In genomic region chr10:110067960-110068770, GRCh38 we compare ENCODE assay signal across 8 cellular contexts.
DNase-seq lines count a peak whose midpoint lies in the region; ATAC-seq and TF ChIP-seq lines count a peak whose summit lies in the region.

No MANE protein-coding gene starts in this region.

- no peaks in the 10 kb centered on the region for H3K27me3 ChIP-seq in fibroblast of lung (ENCODE audit: control insufficient read depth, insufficient read depth, low read length)

- ATAC-seq in HG03064 (IDR thresholded peaks at IDR 0.05; ENCODE audit: low read depth, unreplicated experiment), result peak; percentile 43
- no peak for ATAC-seq in HG02970 (IDR thresholded peaks at IDR 0.05; ENCODE audit: low FRiP score, unreplicated experiment)

- peak; percentile 27 to 38 for DNase-seq in stimulated activated CD4-positive, alpha-beta T cell treated with anti-CD3 and anti-CD28 coated beads, Interleukin-15, amount 100 ng/mL, for 48 hours (ENCODE audit: low read depth in 2 of 2)
- DNase-seq in stimulated activated CD4-positive, alpha-beta T cell treated with anti-CD3 and anti-CD28 coated beads, Interleukin-2, amount 100 ng/mL, for 48 hours, result no peak
- peak in 3 of 5 donors; percentile 4 to 93 (median 24) for DNase-seq in T-helper 1 cell
- DNase-seq in fibroblast of lung (ENCODE audit: low read depth in 2 of 2), result peak; percentile 34 to 45
- peak in 2 of 3 donors; percentile 26 to 31 for DNase-seq in stimulated activated CD4-positive, alpha-beta T cell treated with anti-CD3 and anti-CD28 coated beads, TNF-alpha, amount 100 ng/mL, for 48 hours (ENCODE audit: low read depth in 3 of 3)
- DNase-seq in head of caudate nucleus, result no peak

- no peaks in the 10 kb centered on the region for H3K36me3 ChIP-seq in fibroblast of lung (ENCODE audit: control insufficient read depth, insufficient read depth, low read length)

- no peak overlapping the region for H3K9ac ChIP-seq in fibroblast of lung (ENCODE audit: insufficient read depth, low read length)

- peaks cover 5% of the 10 kb centered on the region for H3K4me1 ChIP-seq in fibroblast of lung (ENCODE audit: control insufficient read depth, extremely low read depth, insufficient read depth, low read length)

- peaks cover 8% of the 10 kb centered on the region for H3K79me2 ChIP-seq in fibroblast of lung (ENCODE audit: control insufficient read depth, insufficient read depth, low read length)

- H2AFZ ChIP-seq in fibroblast of lung (ENCODE audit: low read length), result no peak overlapping the region

- H3K4me3 ChIP-seq in fibroblast of lung (replicated peaks in 1 of 4; ENCODE audit: control extremely low read depth in 1 of 4, insufficient read depth in 1 of 4, low read depth in 3 of 4, low read length in 4 of 4), result no peak overlapping the region

- TF ChIP-seq CTCF in fibroblast of lung (conservative IDR thresholded peaks at IDR 0.05 in 1 of 2, IDR thresholded peaks at IDR 0.05 in 1 of 2; ENCODE audit: low read depth in 1 of 2, low read length in 2 of 2), result no peak

- H3K4me2 ChIP-seq in fibroblast of lung (ENCODE audit: extremely low read depth, insufficient read depth, low read length), result peak overlapping the region; percentile 20

- intact Hi-C loops in head of caudate nucleus (cut with DNase I), result no loop called here

- H3K9me3 ChIP-seq in fibroblast of lung (ENCODE audit: control insufficient read depth, insufficient read depth, low read depth, low read length), result no peaks in the 10 kb centered on the region

- no peak overlapping the region for H3K27ac ChIP-seq in fibroblast of lung (ENCODE audit: insufficient read depth, low read length)

- no peaks in the 10 kb centered on the region for H4K20me1 ChIP-seq in fibroblast of lung (ENCODE audit: control insufficient read depth, extremely low read depth, insufficient read depth, low read length)

Comparison
In these comparisons a context has a peak if more than half of its experiments do, and no peak if none do; other contexts are left out.
1. DNase-seq: peak in stimulated activated CD4-positive, alpha-beta T cell treated with anti-CD3 and anti-CD28 coated beads, Interleukin-15, amount 100 ng/mL, for 48 hours (2 of 2), T-helper 1 cell (3 of 5), fibroblast of lung (2 of 2) and stimulated activated CD4-positive, alpha-beta T cell treated with anti-CD3 and anti-CD28 coated beads, TNF-alpha, amount 100 ng/mL, for 48 hours (2 of 3); none in stimulated activated CD4-positive, alpha-beta T cell treated with anti-CD3 and anti-CD28 coated beads, Interleukin-2, amount 100 ng/mL, for 48 hours (0 of 2) and head of caudate nucleus (0 of 42).